In genomic region chr14:54839681-54840080, GRCh38 we compare ENCODE assay signal across 13 cellular contexts.
A peak's percentile ranks its signal among the peaks of the same experiment; 100 is the strongest.
DNase-seq lines count a peak whose midpoint lies in the region; ATAC-seq, FAIRE-seq and TF ChIP-seq lines count a peak whose summit lies in the region.
"Had no signal": no experiment of that assay in that cellular context is flagged by ENCODE, and none has a peak within 500 bp of the region (broad histone marks: within the 10 kb centered on the region; RNA-seq: fewer than 3 reads in every experiment).

No MANE protein-coding gene starts in this region.

- no peaks in the 10 kb centered on the region for H3K9me3 ChIP-seq in pancreas
- H3K9me3 ChIP-seq in BE2C: no peaks in the 10 kb centered on the region
- H3K9me3 ChIP-seq in SK-N-SH: no peaks in the 10 kb centered on the region

- TF ChIP-seq RAD21 in SK-N-SH (IDR thresholded peaks at IDR 0.05; ENCODE audit: low read length): no peak

- no peaks in the 10 kb centered on the region for H3F3A ChIP-seq in SK-N-SH (replicated peaks; ENCODE audit: insufficient read depth)

- H3K4me2 ChIP-seq in SK-N-SH: no peak overlapping the region
- H3K4me2 ChIP-seq: smooth muscle cell had no signal

- H2AFZ ChIP-seq in SK-N-SH (ENCODE audit: low read depth): no peak overlapping the region

- intact Hi-C loops in Right ventricle myocardium superior (cut with DNase I): no loop called here
- intact Hi-C loops in cardiac septum (cut with DNase I): no loop called here
- intact Hi-C loops in pancreas (cut with DNase I): no loop called here

- no peaks in the 10 kb centered on the region for H4K20me1 ChIP-seq in SK-N-SH (ENCODE audit: insufficient read depth)

- H3K27me3 ChIP-seq in pancreas: no peaks in the 10 kb centered on the region
- H3K27me3 ChIP-seq in BE2C: no peaks in the 10 kb centered on the region
- no peaks in the 10 kb centered on the region for H3K27me3 ChIP-seq in SK-N-SH (ENCODE audit: insufficient read depth)

- TF ChIP-seq EP300 in SK-N-SH (IDR thresholded peaks at IDR 0.05; ENCODE audit: borderline replicate concordance in 1 of 2, low read depth in 1 of 2, low read length in 1 of 2): no peak

- WGBS in pancreas, 2 donors: 62 to 66% methylated on average over 2 of the region's 2 CpGs
- WGBS in SK-N-SH (ENCODE audit: low lambda C conversion rate): 78% methylated on average over 2 of the region's 2 CpGs

- CTCF ChIA-PET in SK-N-SH (lab: Yijun Ruan, JAX): interaction anchor here (1.1 to 1.5 kb wide), 2 partner anchors 12 to 22 kb away, joined by 3 read pairs; no protein-coding TSS in a partner anchor

- DNase-seq in Right ventricle myocardium superior (no peak), cardiac septum (ENCODE audit: low spot score) (no peak), fibroblast of pulmonary artery (ENCODE audit: low read depth) (peak; percentile 71), pancreas (no peak), BE2C (no peak), GM19239 (ENCODE audit: insufficient read length, low spot score) (no peak), SK-N-SH (no peak)
- DNase-seq: activated CD4-positive, alpha-beta memory T cell treated with anti-CD3 and anti-CD28 coated beads for 36 hours; T-helper 9 cell had no signal

- TF ChIP-seq CTCF in fibroblast of pulmonary artery (IDR thresholded peaks at IDR 0.05; ENCODE audit: low read length, missing control alignments) (no peak), pancreas (IDR thresholded peaks at IDR 0.05) (no peak), BE2C (IDR thresholded peaks at IDR 0.05; ENCODE audit: low read depth, low read length) (no peak), SK-N-SH (IDR thresholded peaks at IDR 0.05) (no peak)

- no peaks in the 10 kb centered on the region for H3K9me2 ChIP-seq in SK-N-SH

- H3K4me1 ChIP-seq in pancreas: no peaks in the 10 kb centered on the region
- peaks cover 14% of the 10 kb centered on the region for H3K4me1 ChIP-seq in BE2C
- H3K4me1 ChIP-seq in SK-N-SH (ENCODE audit: control insufficient read depth in 1 of 2, insufficient read depth in 2 of 2, low read depth in 1 of 2, low read length in 1 of 2): peaks cover 0 to 7% of the 10 kb centered on the region in 2 experiments; a peak in 2 of 4 replicates

- ATAC-seq in Right ventricle myocardium superior (ENCODE audit: poor library complexity) (peak; percentile 52), pancreas (peak in 3 of 4 donors; percentile 28 to 80 (median 74)), HG03521 (IDR thresholded peaks at IDR 0.05; ENCODE audit: unreplicated experiment) (no peak)

- H3K27ac ChIP-seq in pancreas (no peak overlapping the region), SK-N-SH (ENCODE audit: low read depth in 2 of 2, low read length in 1 of 2) (peak overlapping the region in 1 of 2 experiments; percentile 60; a peak in 1 of 4 replicates)
- H3K27ac ChIP-seq: HL-60 had no signal

- H3K79me2 ChIP-seq in SK-N-SH (ENCODE audit: insufficient read depth): no peaks in the 10 kb centered on the region

- FAIRE-seq in pancreas (lab: Jason Lieb, UNC): no peak
- no peak for FAIRE-seq in GM19239 (lab: Jason Lieb, UNC)
- FAIRE-seq: A204.1 had no signal

- POLR2A ChIA-PET in SK-N-SH (lab: Yijun Ruan, JAX): no interaction called here

- H3K9ac ChIP-seq in SK-N-SH: no peak overlapping the region

- no peaks in the 10 kb centered on the region for H3K36me3 ChIP-seq in pancreas
- no peaks in the 10 kb centered on the region for H3K36me3 ChIP-seq in BE2C
- peaks cover 0 to 10% of the 10 kb centered on the region in 2 experiments for H3K36me3 ChIP-seq in SK-N-SH (replicated peaks in 1 of 2; ENCODE audit: control insufficient read depth in 1 of 2, insufficient read depth in 2 of 2, low read length in 1 of 2)

- H3K4me3 ChIP-seq in fibroblast of pulmonary artery (replicated peaks; ENCODE audit: low read depth, low read length) (no peak overlapping the region), pancreas (no peak overlapping the region), BE2C (ENCODE audit: low read depth, low read length) (no peak overlapping the region), SK-N-SH (ENCODE audit: low read depth in 2 of 2, low read length in 1 of 2) (no peak overlapping the region)
- H3K4me3 ChIP-seq: smooth muscle cell had no signal

TF ChIP-seq in SK-N-SH, 30 proteins besides CTCF, POLR2A, EP300 and RAD21:
- no peak for TF ChIP-seq TAF1 (IDR thresholded peaks at IDR 0.05; ENCODE audit: borderline replicate concordance, low read depth, low read length)
- TF ChIP-seq EZH2phosphoT487 (IDR thresholded peaks at IDR 0.05; ENCODE audit: borderline replicate concordance, low read depth): no peak
- TF ChIP-seq RFX5 (IDR thresholded peaks at IDR 0.05; ENCODE audit: low read length): no peak
- no peak for TF ChIP-seq FOXJ3 (CRISPR knock-in tag; IDR thresholded peaks at IDR 0.05)
- TF ChIP-seq TCF12 (IDR thresholded peaks at IDR 0.05): no peak
- TF ChIP-seq RCOR1 (IDR thresholded peaks at IDR 0.05; ENCODE audit: low read length): no peak
- no peak for TF ChIP-seq GABPA (IDR thresholded peaks at IDR 0.05; ENCODE audit: low read depth)
- TF ChIP-seq GATA2 (CRISPR knock-in tag; IDR thresholded peaks at IDR 0.05): no peak
- no peak for TF ChIP-seq CHD2 (IDR thresholded peaks at IDR 0.05; ENCODE audit: low read length, partially characterized antibody)
- no peak for TF ChIP-seq NRF1 (IDR thresholded peaks at IDR 0.05; ENCODE audit: low read depth, low read length)
- TF ChIP-seq REST (IDR thresholded peaks at IDR 0.05; ENCODE audit: low read depth, low read length): no peak
- TF ChIP-seq NFIC (IDR thresholded peaks at IDR 0.05; ENCODE audit: borderline replicate concordance): no peak
- TF ChIP-seq MXI1 (IDR thresholded peaks at IDR 0.05; ENCODE audit: low read depth, low read length): no peak
- no peak for TF ChIP-seq ELF1 (IDR thresholded peaks at IDR 0.05)
- TF ChIP-seq ZBTB33 (IDR thresholded peaks at IDR 0.05; ENCODE audit: borderline replicate concordance, low read depth): no peak
- TF ChIP-seq YY1 (IDR thresholded peaks at IDR 0.05; ENCODE audit: low read depth): no peak
- TF ChIP-seq MAX (IDR thresholded peaks at IDR 0.05; ENCODE audit: low read depth): no peak
TF ChIP-seq in SK-N-SH: peak in this region for 0.
